Comparison of ENCODE assay signal across 8 cellular contexts in the genomic region with DNA sequence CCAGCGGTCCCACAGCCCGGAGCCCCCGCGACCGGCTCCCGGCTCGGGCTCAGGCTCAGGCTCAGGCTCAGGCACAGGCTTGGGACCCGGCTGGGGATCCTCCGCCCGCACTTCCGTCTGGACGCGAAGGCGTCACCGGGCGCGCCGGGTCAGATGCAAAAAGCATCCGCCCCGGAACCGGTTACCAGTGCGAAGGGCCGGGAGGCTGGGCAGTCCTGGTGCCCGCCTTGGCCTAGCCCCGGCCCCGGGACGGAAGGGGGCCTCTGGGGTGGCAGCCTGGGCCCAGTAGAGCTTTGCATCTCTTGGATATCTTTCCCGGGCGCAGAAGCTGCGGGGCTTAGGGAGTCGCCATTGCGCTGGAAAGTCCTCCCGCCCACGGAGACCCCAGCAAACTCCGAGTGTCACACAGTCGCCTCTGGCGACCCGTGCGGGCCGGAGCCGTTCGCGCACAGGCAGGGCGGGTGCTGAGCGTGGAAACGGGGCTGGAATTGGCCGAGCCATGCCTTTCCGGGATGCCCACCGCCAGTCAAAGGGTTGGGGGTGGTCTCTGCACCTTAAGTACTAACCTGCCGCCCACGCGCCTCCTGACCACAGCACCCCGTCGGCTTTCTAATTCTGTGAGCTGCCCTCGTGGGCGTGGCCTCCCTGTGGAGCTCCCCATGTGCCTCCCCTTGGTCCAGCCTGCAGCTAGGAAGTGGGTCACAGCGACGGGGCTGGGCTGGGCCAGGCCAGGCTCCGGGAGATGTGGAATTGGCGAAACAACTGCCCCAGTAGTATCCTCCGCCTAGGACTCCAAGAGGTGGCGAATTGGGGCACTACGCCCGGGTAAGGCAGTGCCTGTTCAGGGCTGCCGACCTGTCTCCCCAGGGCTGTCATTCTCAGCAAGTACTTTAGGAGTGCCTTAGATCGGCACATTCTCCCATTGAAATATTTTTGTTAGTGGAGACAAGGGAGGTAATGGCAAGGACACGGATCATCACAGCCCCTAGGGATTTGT. TPM values are rescaled to one million over a fixed set of nuclear protein-coding genes. Genes with fewer than 3 reads are reported as not detected.
DNase-seq lines count a peak whose midpoint lies in the region; ATAC-seq and TF ChIP-seq lines count a peak whose summit lies in the region.

TMEM9B (minus strand) TSS at position 119 of the 997 bp plus-strand sequence. CDS start 129 bp downstream, outside the sequence.

- H3K4me3 ChIP-seq in liver (ENCODE audit: low read depth in 1 of 3, low read length in 3 of 3): peak within 1 kb of the TSS; percentile 56 to 91 (median 63)

- peak; percentile 72 for ATAC-seq in HG03439 (IDR thresholded peaks at IDR 0.05; ENCODE audit: unreplicated experiment)

- peak within 1 kb of the TSS; percentile 78 to 87 for H3K9ac ChIP-seq in liver (ENCODE audit: low read depth in 1 of 2, low read length in 2 of 2)

- intact Hi-C loops in activated CD4-positive, alpha-beta memory T cell treated with anti-CD3 and anti-CD28 coated beads for 36 hours (cut with micrococcal nuclease): loop anchor here (1.0 to 5.0 kb wide), 5 partner anchors 37 to 348 kb away; partner anchors contain the start of genes AKIP1 and TMEM41B

- H3K27ac Mint-ChIP-seq in activated CD4-positive, alpha-beta memory T cell treated with anti-CD3 and anti-CD28 coated beads for 36 hours: peak within 1 kb of the TSS; percentile 90

- no peaks in the 10 kb centered on the region for H3K9me3 ChIP-seq in liver (ENCODE audit: control insufficient read depth in 4 of 4, low read length in 3 of 4)

- peaks cover 8 to 28% (median 18%) of the 10 kb centered on the region in 4 donors for H3K4me1 ChIP-seq in liver (ENCODE audit: control insufficient read depth in 4 of 4, insufficient read depth in 4 of 4, low read length in 3 of 4)

- under 1% methylated on average over 67 of the region's 67 CpGs for WGBS in liver

- H3K27me3 ChIP-seq in liver (ENCODE audit: control insufficient read depth in 4 of 4, insufficient read depth in 4 of 4, low read length in 3 of 4): no peaks in the 10 kb centered on the region

- peaks cover 2% of the 10 kb centered on the region for H3K36me3 Mint-ChIP-seq in activated CD4-positive, alpha-beta memory T cell treated with anti-CD3 and anti-CD28 coated beads for 36 hours

- H3K9me3 Mint-ChIP-seq in activated CD4-positive, alpha-beta memory T cell treated with anti-CD3 and anti-CD28 coated beads for 36 hours: no peaks in the 10 kb centered on the region

- peak; percentile 75 to 95 (median 86) for DNase-seq in C1 segment of cervical spinal cord (lab: John Stamatoyannopoulos, UW)
- peak; percentile 75 for DNase-seq in GM19238 (ENCODE audit: insufficient read length, low spot score)
- DNase-seq in NCI-H69 (lab: John Stamatoyannopoulos, UW): peak; percentile 95
- peak; percentile 90 for DNase-seq in activated CD4-positive, alpha-beta memory T cell treated with anti-CD3 and anti-CD28 coated beads for 36 hours
- peak; percentile 63 to 88 for DNase-seq in dermis microvascular lymphatic vessel endothelial cell (ENCODE audit: low read depth in 2 of 2)
- peak; percentile 79 for DNase-seq in stimulated activated CD4-positive, alpha-beta T cell treated with anti-CD3 and anti-CD28 coated beads, Interleukin-4, amount 100 ng/mL, for 1 hour

- peaks cover 32% of the 10 kb centered on the region for H3K4me1 Mint-ChIP-seq in activated CD4-positive, alpha-beta memory T cell treated with anti-CD3 and anti-CD28 coated beads for 36 hours (ENCODE audit: low read depth)

- peak within 1 kb of the TSS; percentile 88 to 98 for H3K27ac ChIP-seq in liver (ENCODE audit: low read depth in 1 of 2, low read length in 2 of 2)

- TF ChIP-seq RAD21 in liver (IDR thresholded peaks at IDR 0.05): peak in 1 of 2 donors; percentile 13

- H3K36me3 ChIP-seq in liver (ENCODE audit: control insufficient read depth in 4 of 4, insufficient read depth in 3 of 4, low read depth in 1 of 4, low read length in 3 of 4): peaks cover 0 to 6% (median 0%) of the 10 kb centered on the region in 4 donors

- CTCF ChIA-PET in activated CD4-positive, alpha-beta memory T cell treated with anti-CD3 and anti-CD28 coated beads for 36 hours (lab: Charles Lee): interaction anchor here (0.7 to 2.5 kb wide), 9 partner anchors 49 to 542 kb away, joined by 3 to 30 read pairs (median 3); partner anchors contain the start of genes RPL27A and TRIM66

- TF ChIP-seq CTCF in liver (IDR thresholded peaks at IDR 0.05; ENCODE audit: low read depth, low read length, missing input control): no peak

- POLR2A ChIA-PET in activated CD4-positive, alpha-beta memory T cell treated with anti-CD3 and anti-CD28 coated beads for 36 hours (lab: Charles Lee): interaction anchor here (0.7 to 2.6 kb wide), 7 partner anchors 39 to 496 kb away, joined by 3 to 21 read pairs (median 8); partner anchors contain the start of genes AKIP1, IPO7, NRIP3 and RPL27A

- no peaks in the 10 kb centered on the region for H3K27me3 Mint-ChIP-seq in activated CD4-positive, alpha-beta memory T cell treated with anti-CD3 and anti-CD28 coated beads for 36 hours

- H3K4me3 Mint-ChIP-seq in activated CD4-positive, alpha-beta memory T cell treated with anti-CD3 and anti-CD28 coated beads for 36 hours: peak within 1 kb of the TSS; percentile 94

TF ChIP-seq in liver, 16 proteins besides CTCF, POLR2A, EP300 and RAD21:
- peak; percentile 77 for TF ChIP-seq TAF1 (conservative IDR thresholded peaks at IDR 0.05)
- TF ChIP-seq RXRA (IDR thresholded peaks at IDR 0.05): peak; percentile 14 to 28
- peak; percentile 89 to 93 for TF ChIP-seq EGR1 (IDR thresholded peaks at IDR 0.05; ENCODE audit: low read depth in 2 of 2)
- TF ChIP-seq, protein P1, sequence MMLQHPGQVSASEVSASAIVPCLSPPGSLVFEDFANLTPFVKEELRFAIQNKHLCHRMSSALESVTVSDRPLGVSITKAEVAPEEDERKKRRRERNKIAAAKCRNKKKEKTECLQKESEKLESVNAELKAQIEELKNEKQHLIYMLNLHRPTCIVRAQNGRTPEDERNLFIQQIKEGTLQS (IDR thresholded peaks at IDR 0.05): no peak
- peak; percentile 18 for TF ChIP-seq NR2F2 (IDR thresholded peaks at IDR 0.05)
- TF ChIP-seq HNF4A (conservative IDR thresholded peaks at IDR 0.05): peak in 1 of 2 donors; percentile 12
- peak; percentile 46 for TF ChIP-seq REST (IDR thresholded peaks at IDR 0.05)
- TF ChIP-seq GABPA (IDR thresholded peaks at IDR 0.05 in 1 of 2, conservative IDR thresholded peaks at IDR 0.05 in 1 of 2): peak; percentile 56 to 92
- TF ChIP-seq, protein P2, sequence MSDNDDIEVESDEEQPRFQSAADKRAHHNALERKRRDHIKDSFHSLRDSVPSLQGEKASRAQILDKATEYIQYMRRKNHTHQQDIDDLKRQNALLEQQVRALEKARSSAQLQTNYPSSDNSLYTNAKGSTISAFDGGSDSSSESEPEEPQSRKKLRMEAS (IDR thresholded peaks at IDR 0.05): peak; percentile 56
- peak; percentile 8 for TF ChIP-seq HNF4G (IDR thresholded peaks at IDR 0.05)
- TF ChIP-seq SP1 (IDR thresholded peaks at IDR 0.05): peak; percentile 38
- no peak for TF ChIP-seq JUND (IDR thresholded peaks at IDR 0.05)
- TF ChIP-seq YY1 (IDR thresholded peaks at IDR 0.05): peak; percentile 73
- TF ChIP-seq, protein P3, sequence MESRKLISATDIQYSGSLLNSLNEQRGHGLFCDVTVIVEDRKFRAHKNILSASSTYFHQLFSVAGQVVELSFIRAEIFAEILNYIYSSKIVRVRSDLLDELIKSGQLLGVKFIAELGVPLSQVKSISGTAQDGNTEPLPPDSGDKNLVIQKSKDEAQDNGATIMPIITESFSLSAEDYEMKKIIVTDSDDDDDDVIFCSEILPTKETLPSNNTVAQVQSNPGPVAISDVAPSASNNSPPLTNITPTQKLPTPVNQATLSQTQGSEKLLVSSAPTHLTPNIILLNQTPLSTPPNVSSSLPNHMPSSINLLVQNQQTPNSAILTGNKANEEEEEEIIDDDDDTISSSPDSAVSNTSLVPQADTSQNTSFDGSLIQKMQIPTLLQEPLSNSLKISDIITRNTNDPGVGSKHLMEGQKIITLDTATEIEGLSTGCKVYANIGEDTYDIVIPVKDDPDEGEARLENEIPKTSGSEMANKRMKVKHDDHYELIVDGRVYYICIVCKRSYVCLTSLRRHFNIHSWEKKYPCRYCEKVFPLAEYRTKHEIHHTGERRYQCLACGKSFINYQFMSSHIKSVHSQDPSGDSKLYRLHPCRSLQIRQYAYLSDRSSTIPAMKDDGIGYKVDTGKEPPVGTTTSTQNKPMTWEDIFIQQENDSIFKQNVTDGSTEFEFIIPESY (IDR thresholded peaks at IDR 0.05): no peak
- TF ChIP-seq FOXA2 (IDR thresholded peaks at IDR 0.05): no peak
- TF ChIP-seq FOXA1 (IDR thresholded peaks at IDR 0.05): no peak

RNA-seq across cellular contexts. Expression of gene TMEM9B, which starts in this region (rescaled TPM):
- total RNA-seq in activated CD4-positive, alpha-beta memory T cell treated with anti-CD3 and anti-CD28 coated beads for 36 hours: 10 to 100 TPM; 17.5 to 19.1 TPM
- total RNA-seq in dermis microvascular lymphatic vessel endothelial cell (26.3 and 30.6 TPM in 2 replicates), liver (10 to 100 TPM; 18.7 to 23.9 TPM)
- 10 to 100 TPM; 17.0 to 20.3 TPM for polyA plus RNA-seq in liver

Comparison
In these comparisons a context has a peak if more than half of its experiments do, and no peak if none do; other contexts are left out.
1. Peak in every context shown above with its lines: DNase-seq, ATAC-seq, H3K4me3 ChIP-seq and H3K27ac ChIP-seq.